Comparison of ENCODE assay signal across 8 cellular contexts in genomic region chr12:121776190-121777098, GRCh38. TPM values are rescaled to one million over a fixed set of nuclear protein-coding genes. Genes with fewer than 3 reads are reported as not detected.
A peak's percentile ranks its signal among the peaks of the same experiment; 100 is the strongest.
DNase-seq lines count a peak whose midpoint lies in the region; ATAC-seq and TF ChIP-seq lines count a peak whose summit lies in the region.

No MANE protein-coding gene starts in this region.

- peak; percentile 84 for DNase-seq in AG08396 (ENCODE audit: low spot score)
- DNase-seq in NCI-H146 treated with DMSO at 0.1 percent for 48 hours (lab: John Stamatoyannopoulos, UW; ENCODE audit: unreplicated experiment) = peak; percentile 13
- DNase-seq in activated CD4-positive, alpha-beta T cell treated with anti-CD3 and anti-CD28 coated beads for 48 hours = peak; percentile 95
- DNase-seq in cerebellar cortex (ENCODE audit: low spot score) = peak; percentile 66
- peak; percentile 92 for DNase-seq in lower lobe of right lung
- DNase-seq in stimulated activated CD8-positive, alpha-beta memory T cell treated with anti-CD3 and anti-CD28 coated beads, Interleukin-15, amount 100 ng/mL, for 4 hours (ENCODE audit: low read depth in 2 of 2) = peak; percentile 68 to 75

- H3K4me1 ChIP-seq in lower lobe of right lung = peaks cover 19% of the 10 kb centered on the region

- H3K27me3 ChIP-seq in lower lobe of right lung (ENCODE audit: low read depth) = no peaks in the 10 kb centered on the region

- peak overlapping the region; percentile 64 for H3K27ac ChIP-seq in lower lobe of right lung

- intact Hi-C loops in lower lobe of right lung (cut with DNase I) = loop anchor here (10.0 kb wide), 1 partner anchor 82 kb away; no protein-coding TSS in a partner anchor

- peaks cover 23% of the 10 kb centered on the region for H3K36me3 ChIP-seq in lower lobe of right lung

- H3K9me3 ChIP-seq in lower lobe of right lung = no peaks in the 10 kb centered on the region

- no peak overlapping the region for H3K4me3 ChIP-seq in lower lobe of right lung

- TF ChIP-seq CTCF in lower lobe of right lung (IDR thresholded peaks at IDR 0.05) = peak; percentile 86

- peak; percentile 67 for ATAC-seq in GM18511 (IDR thresholded peaks at IDR 0.05; ENCODE audit: unreplicated experiment)
- peak; percentile 75 to 77 for ATAC-seq in lower lobe of right lung
- no peak for ATAC-seq in HG03045 (IDR thresholded peaks at IDR 0.05; ENCODE audit: unreplicated experiment)

RNA-seq across cellular contexts. Expression of gene RHOF, which starts 17.0 kb away (rescaled TPM):
- total RNA-seq in lower lobe of right lung = 28.7 TPM

RNA-seq across cellular contexts. Expression of gene SETD1B, which starts 27.4 kb away (rescaled TPM):
- 19.7 TPM for total RNA-seq in lower lobe of right lung

Comparison
In these comparisons a context has a peak if more than half of its experiments do, and no peak if none do; other contexts are left out.
1. DNase-seq: peak in every context shown above with its lines; median percentile 95 in activated CD4-positive, alpha-beta T cell treated with anti-CD3 and anti-CD28 coated beads for 48 hours; 92 in lower lobe of right lung; 84 in AG08396; 72 in stimulated activated CD8-positive, alpha-beta memory T cell treated with anti-CD3 and anti-CD28 coated beads, Interleukin-15, amount 100 ng/mL, for 4 hours; 66 in cerebellar cortex; 13 in NCI-H146 treated with DMSO at 0.1 percent for 48 hours.